Comparison of ENCODE assay signal across 13 cellular contexts in the genomic region with DNA sequence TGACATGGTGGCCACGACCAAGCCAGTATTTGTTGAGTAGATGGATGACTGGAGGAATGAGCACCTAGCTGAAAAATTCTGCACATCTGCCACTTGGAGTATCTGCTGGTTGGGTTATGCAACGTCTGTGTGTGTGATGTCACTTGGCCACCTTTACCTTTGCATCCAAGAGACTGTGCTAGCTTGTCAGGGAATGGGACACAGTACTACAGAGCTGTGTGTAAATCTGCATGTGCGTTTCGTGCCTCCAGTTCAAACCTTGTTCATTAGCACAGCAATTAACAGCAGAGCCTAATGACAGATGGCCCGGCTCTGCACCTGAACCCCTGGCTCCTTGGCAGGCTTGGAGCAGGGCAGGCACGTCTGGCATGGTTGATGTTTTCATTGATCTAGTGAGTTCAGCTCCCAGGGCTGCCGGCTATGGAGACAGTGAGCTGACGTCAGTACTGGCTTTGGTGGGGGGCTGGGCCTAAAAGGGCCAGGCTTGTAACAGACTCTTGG.
DNase-seq lines count a peak whose midpoint lies in the region; TF ChIP-seq lines count a peak whose summit lies in the region.
"Had no signal": no experiment of that assay in that cellular context is flagged by ENCODE, and none has a peak within 500 bp of the region (broad histone marks: within the 10 kb centered on the region; RNA-seq: fewer than 3 reads in every experiment).

No MANE protein-coding gene starts in this region.

- H3K4me3 ChIP-seq in BLaER1 treated with 17β-estradiol and CSF1 and Interleukin-3, amounts not matched to agents 10 nM and 100 nM, result no peak overlapping the region
- H3K4me3 ChIP-seq in fibroblast of the aortic adventitia (ENCODE audit: low read depth, low read length), result no peak overlapping the region
- H3K4me3 ChIP-seq: cardiac muscle cell had no signal

- H3K9me3 Mint-ChIP-seq in nephron, result no peaks in the 10 kb centered on the region
- H3K9me3 Mint-ChIP-seq in type B pancreatic cell, result peaks cover 4% of the 10 kb centered on the region
- H3K9me3 Mint-ChIP-seq: activated T-helper 1 cell treated with anti-CD3 and anti-CD28 coated beads, Interleukin-12 subunit alpha, Interleukin-12 subunit beta, Interleukin-2, Interleukin-4 antibody, amounts not matched to agents 30 ng/mL and 10 ng/mL and 1 ng/mL, durations not matched to agents 14 hours and 24 hours and 36 hours; immature natural killer cell had no signal

- DNase-seq in NCI-H524 treated with DMSO at 0.1 percent for 48 hours (lab: John Stamatoyannopoulos, UW) (peak; percentile 35), fibroblast of the aortic adventitia (ENCODE audit: low read depth) (peak; percentile 24), T-helper 1 cell (no peak), SW 1271 (lab: John Stamatoyannopoulos, UW) (no peak), type B pancreatic cell (ENCODE audit: extremely low spot score, unreplicated experiment) (no peak), NOMO-1 treated with dmso at 0.1 percent for 144 hours (lab: John Stamatoyannopoulos, UW; ENCODE audit: unreplicated experiment) (no peak)
- DNase-seq: GDM1; immature natural killer cell; stimulated activated CD4-positive, alpha-beta T cell treated with anti-CD3 and anti-CD28 coated beads, Interleukin-15, amount 100 ng/mL, for 24 hours had no signal

- peak overlapping the region in 3 of 11 experiments; percentile 12 to 38 (median 21); a peak in 3 of 22 replicates for H3K27ac ChIP-seq in BLaER1 treated with 17β-estradiol and CSF1 and Interleukin-3, amounts not matched to agents 10 nM and 100 nM
- H3K27ac ChIP-seq: cardiac muscle cell had no signal

- H3K4me1 ChIP-seq in BLaER1 treated with 17β-estradiol and CSF1 and Interleukin-3, amounts not matched to agents 10 nM and 100 nM, result peaks cover 10 to 26% (median 20%) of the 10 kb centered on the region in 10 experiments; a peak in 19 of 20 replicates

- no peak for TF ChIP-seq CTCF in fibroblast of the aortic adventitia (IDR thresholded peaks at IDR 0.05; ENCODE audit: insufficient read depth, low read length)
- TF ChIP-seq CTCF in nephron (IDR thresholded peaks at IDR 0.05; ENCODE audit: unreplicated experiment in 3 of 3), result no peak
- no peak for TF ChIP-seq CTCF in type B pancreatic cell (conservative IDR thresholded peaks at IDR 0.05)

- H3K27me3 Mint-ChIP-seq in nephron (ENCODE audit: low read depth) (peaks cover 39% of the 10 kb centered on the region), type B pancreatic cell (peaks cover 4% of the 10 kb centered on the region)

- peaks cover 44% of the 10 kb centered on the region for H3K4me1 Mint-ChIP-seq in nephron
- H3K4me1 Mint-ChIP-seq in type B pancreatic cell (ENCODE audit: unreplicated experiment), result peaks cover 51% of the 10 kb centered on the region
- H3K4me1 Mint-ChIP-seq: immature natural killer cell had no signal

- H3K9me3 ChIP-seq in BLaER1 treated with 17β-estradiol and CSF1 and Interleukin-3, amounts not matched to agents 10 nM and 100 nM (replicated peaks in 1 of 11), result no peaks in the 10 kb centered on the region

- no peaks in the 10 kb centered on the region; a peak in 1 of 22 replicates for H4K20me1 ChIP-seq in BLaER1 treated with 17β-estradiol and CSF1 and Interleukin-3, amounts not matched to agents 10 nM and 100 nM

- H3K27me3 ChIP-seq in BLaER1 treated with 17β-estradiol and CSF1 and Interleukin-3, amounts not matched to agents 10 nM and 100 nM, result no peaks in the 10 kb centered on the region
- H3K27me3 ChIP-seq: cardiac muscle cell had no signal

- no peak overlapping the region for H3K4me3 Mint-ChIP-seq in nephron
- H3K4me3 Mint-ChIP-seq in type B pancreatic cell, result no peak overlapping the region
- H3K4me3 Mint-ChIP-seq: activated T-helper 1 cell treated with anti-CD3 and anti-CD28 coated beads, Interleukin-12 subunit alpha, Interleukin-12 subunit beta, Interleukin-2, Interleukin-4 antibody, amounts not matched to agents 30 ng/mL and 10 ng/mL and 1 ng/mL, durations not matched to agents 14 hours and 24 hours and 36 hours; immature natural killer cell had no signal

- H3K9ac ChIP-seq in BLaER1 treated with 17β-estradiol and CSF1 and Interleukin-3, amounts not matched to agents 10 nM and 100 nM, result no peak overlapping the region

- H3K27ac Mint-ChIP-seq in nephron, result peak overlapping the region in 2 of 3 experiments; percentile 50 to 53
- no peak overlapping the region for H3K27ac Mint-ChIP-seq in type B pancreatic cell
- H3K27ac Mint-ChIP-seq: activated T-helper 1 cell treated with anti-CD3 and anti-CD28 coated beads, Interleukin-12 subunit alpha, Interleukin-12 subunit beta, Interleukin-2, Interleukin-4 antibody, amounts not matched to agents 30 ng/mL and 10 ng/mL and 1 ng/mL, durations not matched to agents 14 hours and 24 hours and 36 hours; immature natural killer cell had no signal

- H3K36me3 Mint-ChIP-seq in nephron (ENCODE audit: low read depth) (no peaks in the 10 kb centered on the region), type B pancreatic cell (no peaks in the 10 kb centered on the region)
- H3K36me3 Mint-ChIP-seq: immature natural killer cell had no signal

- H3K36me3 ChIP-seq in BLaER1 treated with 17β-estradiol and CSF1 and Interleukin-3, amounts not matched to agents 10 nM and 100 nM, result no peaks in the 10 kb centered on the region
- H3K36me3 ChIP-seq: cardiac muscle cell had no signal

- H3K4me2 ChIP-seq in BLaER1 treated with 17β-estradiol and CSF1 and Interleukin-3, amounts not matched to agents 10 nM and 100 nM, result peak overlapping the region in 8 of 11 experiments; percentile 55 to 68 (median 64); a peak in 14 of 22 replicates

Comparison
In these comparisons a context has a peak if more than half of its experiments do, and no peak if none do; other contexts are left out.
1. DNase-seq: peak in NCI-H524 treated with DMSO at 0.1 percent for 48 hours (single experiment) and fibroblast of the aortic adventitia (single experiment); none in T-helper 1 cell (0 of 5), SW 1271 (0 of 2), type B pancreatic cell (single experiment) and NOMO-1 treated with dmso at 0.1 percent for 144 hours (single experiment).